Comparison of ENCODE assay signal across 20 cellular contexts in the genomic region with DNA sequence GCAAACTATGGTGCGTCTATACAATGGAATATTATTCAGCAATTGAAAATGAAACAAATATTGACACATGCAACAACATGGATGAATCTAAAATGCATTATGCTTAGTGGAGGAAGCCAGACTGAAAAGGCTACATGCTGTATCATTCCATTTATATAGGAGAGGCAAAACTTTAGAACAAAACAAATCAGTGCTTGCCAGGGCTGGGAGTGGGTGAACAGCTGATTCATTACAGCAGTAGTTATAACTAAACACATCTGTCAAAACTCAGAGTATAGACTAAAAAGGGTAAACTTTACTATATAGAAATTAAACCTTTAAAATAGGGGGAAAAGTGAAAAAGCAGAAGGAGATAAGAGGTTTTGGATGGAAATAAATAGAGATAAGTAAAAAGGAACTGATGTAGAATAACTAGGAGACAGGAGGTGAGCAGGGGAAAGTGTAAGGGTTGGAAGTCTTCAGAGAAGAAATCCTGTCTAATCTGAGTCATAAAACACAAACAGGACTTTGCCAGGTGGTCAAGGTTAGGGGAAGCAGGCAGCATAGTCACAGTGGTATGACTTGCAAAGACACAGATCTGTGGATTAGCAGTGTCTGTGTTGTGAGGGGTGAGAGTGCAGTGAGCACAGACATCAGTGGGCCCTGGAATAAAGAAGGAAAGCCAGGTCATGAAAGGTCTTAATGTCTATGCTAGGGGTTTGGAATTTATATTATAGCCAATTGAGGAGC.
DNase-seq lines count a peak whose midpoint lies in the region; ATAC-seq and TF ChIP-seq lines count a peak whose summit lies in the region.
"Had no signal": no experiment of that assay in that cellular context is flagged by ENCODE, and none has a peak within 500 bp of the region (broad histone marks: within the 10 kb centered on the region; RNA-seq: fewer than 3 reads in every experiment).

No MANE protein-coding gene starts in this region.

- peaks cover 15% of the 10 kb centered on the region for H3K4me1 ChIP-seq in fibroblast of lung (ENCODE audit: control insufficient read depth, extremely low read depth, insufficient read depth, low read length)
- no peaks in the 10 kb centered on the region for H3K4me1 ChIP-seq in neural progenitor cell
- H3K4me1 ChIP-seq: Caco-2 had no signal

- peak; percentile 58 for DNase-seq in DMS 273 (lab: John Stamatoyannopoulos, UW; ENCODE audit: unreplicated experiment)
- peak; percentile 60 for DNase-seq in LHCN-M2 (ENCODE audit: low read depth)
- DNase-seq in fibroblast of lung (ENCODE audit: low read depth in 2 of 2) = peak; percentile 25 to 55
- no peak for DNase-seq in MG63
- DNase-seq in NCI-H2196 treated with DMSO at 0.1 percent for 48 hours (lab: John Stamatoyannopoulos, UW; ENCODE audit: unreplicated experiment) = no peak
- no peak for DNase-seq in neural progenitor cell (ENCODE audit: low spot score)
- DNase-seq: Caco-2, GF-D8, Kasumi-1, NCI-H1105 treated with DMSO at 0.1 percent for 48 hours, NCI-H1694, OCI-M1, Right ventricle myocardium superior, T-cell had no signal

- H3K27ac Mint-ChIP-seq in neural progenitor cell = no peak overlapping the region
- H3K27ac Mint-ChIP-seq: B cell, T-cell had no signal

- H3K27me3 Mint-ChIP-seq in neural progenitor cell (ENCODE audit: insufficient read depth, low read depth) = no peaks in the 10 kb centered on the region

- no peak overlapping the region for H3K4me2 ChIP-seq in fibroblast of lung (ENCODE audit: extremely low read depth, insufficient read depth, low read length)
- H3K4me2 ChIP-seq in neural progenitor cell = no peak overlapping the region

- no peaks in the 10 kb centered on the region for H3K79me2 ChIP-seq in fibroblast of lung (ENCODE audit: control insufficient read depth, insufficient read depth, low read length)
- no peaks in the 10 kb centered on the region for H3K79me2 ChIP-seq in neural progenitor cell (ENCODE audit: low read depth)

- peaks cover 6% of the 10 kb centered on the region for H3K4me1 Mint-ChIP-seq in neural progenitor cell
- H3K4me1 Mint-ChIP-seq: B cell, T-cell had no signal

- no peak overlapping the region for H3K4me3 ChIP-seq in fibroblast of lung (replicated peaks in 1 of 4; ENCODE audit: control extremely low read depth in 1 of 4, insufficient read depth in 1 of 4, low read depth in 3 of 4, low read length in 4 of 4)
- H3K4me3 ChIP-seq in MG63 = no peak overlapping the region
- no peak overlapping the region for H3K4me3 ChIP-seq in neural progenitor cell
- H3K4me3 ChIP-seq: GM12878, SK-N-MC had no signal

- no peaks in the 10 kb centered on the region for H3F3A ChIP-seq in neural progenitor cell (ENCODE audit: low read depth)

- H3K4me3 Mint-ChIP-seq in neural progenitor cell = no peak overlapping the region
- H3K4me3 Mint-ChIP-seq: B cell, T-cell had no signal

- no peaks in the 10 kb centered on the region for H3K27me3 ChIP-seq in fibroblast of lung (ENCODE audit: control insufficient read depth, insufficient read depth, low read length)
- no peaks in the 10 kb centered on the region for H3K27me3 ChIP-seq in MG63
- H3K27me3 ChIP-seq in neural progenitor cell = no peaks in the 10 kb centered on the region

- H3K9me3 ChIP-seq in fibroblast of lung (ENCODE audit: control insufficient read depth, insufficient read depth, low read depth, low read length) (no peaks in the 10 kb centered on the region), MG63 (no peaks in the 10 kb centered on the region), neural progenitor cell (ENCODE audit: low read depth) (no peaks in the 10 kb centered on the region)
- H3K9me3 ChIP-seq: Caco-2 had no signal

- no peak overlapping the region for H3K27ac ChIP-seq in fibroblast of lung (ENCODE audit: insufficient read depth, low read length)
- no peak overlapping the region for H3K27ac ChIP-seq in neural progenitor cell
- H3K27ac ChIP-seq: HL-60, SK-N-MC had no signal

- H2AFZ ChIP-seq in fibroblast of lung (ENCODE audit: low read length) = no peak overlapping the region
- H2AFZ ChIP-seq in neural progenitor cell (replicated peaks) = no peak overlapping the region

- ATAC-seq in SK-N-SH treated with all-trans-retinoic acid at 6 μM for 48 hours (peak; percentile 3; the same call in 1 of the 3 replicates), GM18868 (IDR thresholded peaks at IDR 0.05; ENCODE audit: unreplicated experiment) (no peak)
- ATAC-seq: GM12878, T-cell had no signal

- no peak for TF ChIP-seq CTCF in fibroblast of lung (conservative IDR thresholded peaks at IDR 0.05 in 1 of 2, IDR thresholded peaks at IDR 0.05 in 1 of 2; ENCODE audit: low read depth in 1 of 2, low read length in 2 of 2)
- no peak for TF ChIP-seq CTCF in neural progenitor cell (IDR thresholded peaks at IDR 0.05)

- H4K20me1 ChIP-seq in fibroblast of lung (ENCODE audit: control insufficient read depth, extremely low read depth, insufficient read depth, low read length) (no peaks in the 10 kb centered on the region), neural progenitor cell (ENCODE audit: low read depth) (no peaks in the 10 kb centered on the region)

- H3K36me3 ChIP-seq in fibroblast of lung (ENCODE audit: control insufficient read depth, insufficient read depth, low read length) (no peaks in the 10 kb centered on the region), MG63 (no peaks in the 10 kb centered on the region), neural progenitor cell (no peaks in the 10 kb centered on the region)

- H3K36me3 Mint-ChIP-seq in neural progenitor cell = peaks cover 2% of the 10 kb centered on the region
- H3K36me3 Mint-ChIP-seq: T-cell had no signal

- H3K9me3 Mint-ChIP-seq in neural progenitor cell = peaks cover 8% of the 10 kb centered on the region
- H3K9me3 Mint-ChIP-seq: T-cell had no signal

- H3K9ac ChIP-seq in fibroblast of lung (ENCODE audit: insufficient read depth, low read length) (no peak overlapping the region), neural progenitor cell (no peak overlapping the region)

TF ChIP-seq in SK-N-SH treated with all-trans-retinoic acid at 6 μM for 48 hours, 23 proteins besides CTCF, POLR2A, EP300 and RAD21:
- no peak for TF ChIP-seq ZFP3 (CRISPR knock-in tag; IDR thresholded peaks at IDR 0.05)
- TF ChIP-seq OSR1 (CRISPR knock-in tag; IDR thresholded peaks at IDR 0.05) = no peak
- no peak for TF ChIP-seq ESRRG (CRISPR knock-in tag; IDR thresholded peaks at IDR 0.05)
- TF ChIP-seq ZNF565 (CRISPR knock-in tag; conservative IDR thresholded peaks at IDR 0.05; ENCODE audit: low read depth) = no peak
- no peak for TF ChIP-seq CSDC2 (CRISPR knock-in tag; IDR thresholded peaks at IDR 0.05)
- TF ChIP-seq, protein P1, sequence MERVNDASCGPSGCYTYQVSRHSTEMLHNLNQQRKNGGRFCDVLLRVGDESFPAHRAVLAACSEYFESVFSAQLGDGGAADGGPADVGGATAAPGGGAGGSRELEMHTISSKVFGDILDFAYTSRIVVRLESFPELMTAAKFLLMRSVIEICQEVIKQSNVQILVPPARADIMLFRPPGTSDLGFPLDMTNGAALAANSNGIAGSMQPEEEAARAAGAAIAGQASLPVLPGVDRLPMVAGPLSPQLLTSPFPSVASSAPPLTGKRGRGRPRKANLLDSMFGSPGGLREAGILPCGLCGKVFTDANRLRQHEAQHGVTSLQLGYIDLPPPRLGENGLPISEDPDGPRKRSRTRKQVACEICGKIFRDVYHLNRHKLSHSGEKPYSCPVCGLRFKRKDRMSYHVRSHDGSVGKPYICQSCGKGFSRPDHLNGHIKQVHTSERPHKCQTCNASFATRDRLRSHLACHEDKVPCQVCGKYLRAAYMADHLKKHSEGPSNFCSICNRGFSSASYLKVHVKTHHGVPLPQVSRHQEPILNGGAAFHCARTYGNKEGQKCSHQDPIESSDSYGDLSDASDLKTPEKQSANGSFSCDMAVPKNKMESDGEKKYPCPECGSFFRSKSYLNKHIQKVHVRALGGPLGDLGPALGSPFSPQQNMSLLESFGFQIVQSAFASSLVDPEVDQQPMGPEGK (CRISPR knock-in tag; IDR thresholded peaks at IDR 0.05; ENCODE audit: borderline replicate concordance) = no peak
- TF ChIP-seq ZC3H10 (CRISPR knock-in tag; IDR thresholded peaks at IDR 0.05) = no peak
- TF ChIP-seq RARB (CRISPR knock-in tag; IDR thresholded peaks at IDR 0.05) = no peak
- TF ChIP-seq ARNTL (CRISPR knock-in tag; IDR thresholded peaks at IDR 0.05; ENCODE audit: borderline replicate concordance, low read depth) = no peak
- TF ChIP-seq SNAI2 (CRISPR knock-in tag; IDR thresholded peaks at IDR 0.05) = no peak
- no peak for TF ChIP-seq ZFP30 (CRISPR knock-in tag; IDR thresholded peaks at IDR 0.05)
- no peak for TF ChIP-seq GLIS3 (CRISPR knock-in tag; IDR thresholded peaks at IDR 0.05)
- TF ChIP-seq BACH2 (CRISPR knock-in tag; IDR thresholded peaks at IDR 0.05; ENCODE audit: borderline replicate concordance) = no peak
- no peak for TF ChIP-seq ZNF8 (CRISPR knock-in tag; IDR thresholded peaks at IDR 0.05)
- no peak for TF ChIP-seq TOX (CRISPR knock-in tag; IDR thresholded peaks at IDR 0.05; ENCODE audit: borderline replicate concordance)
- TF ChIP-seq PPARA (CRISPR knock-in tag; IDR thresholded peaks at IDR 0.05; ENCODE audit: borderline replicate concordance) = no peak
- no peak for TF ChIP-seq TCF4 (CRISPR knock-in tag; IDR thresholded peaks at IDR 0.05; ENCODE audit: borderline replicate concordance)
- TF ChIP-seq, protein P2, sequence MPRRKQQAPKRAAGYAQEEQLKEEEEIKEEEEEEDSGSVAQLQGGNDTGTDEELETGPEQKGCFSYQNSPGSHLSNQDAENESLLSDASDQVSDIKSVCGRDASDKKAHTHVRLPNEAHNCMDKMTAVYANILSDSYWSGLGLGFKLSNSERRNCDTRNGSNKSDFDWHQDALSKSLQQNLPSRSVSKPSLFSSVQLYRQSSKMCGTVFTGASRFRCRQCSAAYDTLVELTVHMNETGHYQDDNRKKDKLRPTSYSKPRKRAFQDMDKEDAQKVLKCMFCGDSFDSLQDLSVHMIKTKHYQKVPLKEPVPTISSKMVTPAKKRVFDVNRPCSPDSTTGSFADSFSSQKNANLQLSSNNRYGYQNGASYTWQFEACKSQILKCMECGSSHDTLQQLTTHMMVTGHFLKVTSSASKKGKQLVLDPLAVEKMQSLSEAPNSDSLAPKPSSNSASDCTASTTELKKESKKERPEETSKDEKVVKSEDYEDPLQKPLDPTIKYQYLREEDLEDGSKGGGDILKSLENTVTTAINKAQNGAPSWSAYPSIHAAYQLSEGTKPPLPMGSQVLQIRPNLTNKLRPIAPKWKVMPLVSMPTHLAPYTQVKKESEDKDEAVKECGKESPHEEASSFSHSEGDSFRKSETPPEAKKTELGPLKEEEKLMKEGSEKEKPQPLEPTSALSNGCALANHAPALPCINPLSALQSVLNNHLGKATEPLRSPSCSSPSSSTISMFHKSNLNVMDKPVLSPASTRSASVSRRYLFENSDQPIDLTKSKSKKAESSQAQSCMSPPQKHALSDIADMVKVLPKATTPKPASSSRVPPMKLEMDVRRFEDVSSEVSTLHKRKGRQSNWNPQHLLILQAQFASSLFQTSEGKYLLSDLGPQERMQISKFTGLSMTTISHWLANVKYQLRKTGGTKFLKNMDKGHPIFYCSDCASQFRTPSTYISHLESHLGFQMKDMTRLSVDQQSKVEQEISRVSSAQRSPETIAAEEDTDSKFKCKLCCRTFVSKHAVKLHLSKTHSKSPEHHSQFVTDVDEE (CRISPR knock-in tag; IDR thresholded peaks at IDR 0.05) = no peak

Comparison
In these comparisons a context has a peak if more than half of its experiments do, and no peak if none do; other contexts are left out.
1. DNase-seq: peak in DMS 273 (single experiment), LHCN-M2 (single experiment) and fibroblast of lung (2 of 2); none in MG63 (single experiment), NCI-H2196 treated with DMSO at 0.1 percent for 48 hours (single experiment) and neural progenitor cell (single experiment).